7 cellular contexts compared by ENCODE assay signal in genomic region chr6:2244261-2245102, GRCh38.
DNase-seq lines count a peak whose midpoint lies in the region; ATAC-seq and TF ChIP-seq lines count a peak whose summit lies in the region.

No MANE protein-coding gene starts in this region.

- no peaks in the 10 kb centered on the region for H3K27me3 ChIP-seq in HL-60 (ENCODE audit: insufficient read depth, poor library complexity, severe bottlenecking)

- H3K27me3 Mint-ChIP-seq in activated naive CD8-positive, alpha-beta T cell: no peaks in the 10 kb centered on the region

- peaks cover 69% of the 10 kb centered on the region for H3K4me1 Mint-ChIP-seq in activated naive CD8-positive, alpha-beta T cell (ENCODE audit: low read depth)

- peak overlapping the region; percentile 30 for H3K27ac ChIP-seq in HL-60 (replicated peaks)
- peak overlapping the region; percentile 60 for H3K27ac ChIP-seq in substantia nigra (ENCODE audit: low read depth, low read length, poor library complexity, severe bottlenecking)

- H3K36me3 Mint-ChIP-seq in activated naive CD8-positive, alpha-beta T cell: peaks cover 8% of the 10 kb centered on the region

- H3K4me3 Mint-ChIP-seq in activated naive CD8-positive, alpha-beta T cell: peak overlapping the region; percentile 93

- TF ChIP-seq CTCF in HL-60 (IDR thresholded peaks at IDR 0.05; ENCODE audit: insufficient read depth, low read length): no peak

- H3K27ac Mint-ChIP-seq in activated naive CD8-positive, alpha-beta T cell: peak overlapping the region; percentile 84

- DNase-seq in HL-60 (ENCODE audit: low read depth in 1 of 2, low spot score in 1 of 2) (peak in 1 of 2 experiments; percentile 3), inferior parietal cortex (ENCODE audit: extremely low spot score) (peak; percentile 7), substantia nigra (lab: John Stamatoyannopoulos, UW) (peak in 3 of 49 donors; percentile 3 to 50 (median 17)), NCI-H2107 (lab: John Stamatoyannopoulos, UW) (no peak)

- H3K4me3 ChIP-seq in HL-60 (replicated peaks; ENCODE audit: insufficient read depth, low read length): peak overlapping the region; percentile 99

- H3K9me3 Mint-ChIP-seq in activated naive CD8-positive, alpha-beta T cell (ENCODE audit: low read depth): no peaks in the 10 kb centered on the region

- peak; percentile 14 for ATAC-seq in GM18502 (IDR thresholded peaks at IDR 0.05; ENCODE audit: poor library complexity, unreplicated experiment)
- no peak for ATAC-seq in GM21526 (IDR thresholded peaks at IDR 0.05; ENCODE audit: low FRiP score, unreplicated experiment)
